ENCODE assay signal across 8 cellular contexts in the genomic region with DNA sequence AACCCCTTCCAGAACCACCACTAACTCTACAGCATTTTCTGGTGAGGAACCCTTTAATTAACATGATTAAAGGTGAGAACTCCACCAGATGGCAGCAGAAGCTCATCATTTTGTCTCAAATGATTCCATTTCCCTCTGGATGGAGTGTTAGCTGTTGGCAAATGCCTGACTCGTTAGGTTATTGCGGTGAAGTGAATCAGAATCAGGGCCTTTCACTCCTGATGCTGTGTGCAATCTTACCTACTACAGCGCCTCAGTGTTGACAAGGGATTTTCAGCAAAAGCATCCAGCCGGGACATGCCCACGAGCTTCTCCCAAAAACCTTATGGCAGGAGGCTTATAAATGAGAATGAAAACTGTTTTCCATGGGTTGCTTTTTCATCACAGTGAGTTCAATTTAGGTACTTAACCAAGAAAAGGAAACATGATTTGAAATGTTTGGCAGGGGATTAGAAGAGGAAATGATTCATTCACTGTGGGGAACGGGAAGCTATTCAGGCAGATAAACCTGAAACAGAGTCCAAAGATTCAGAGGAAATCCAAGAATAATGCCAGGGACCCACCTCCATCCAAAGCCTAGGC. TPM values are rescaled to one million over a fixed set of nuclear protein-coding genes. Genes with fewer than 3 reads are reported as not detected.
DNase-seq lines count a peak whose midpoint lies in the region; ATAC-seq, FAIRE-seq and TF ChIP-seq lines count a peak whose summit lies in the region.

No MANE protein-coding gene starts in this region.

- TF ChIP-seq CTCF in endodermal cell (conservative IDR thresholded peaks at IDR 0.05), result peak; percentile 80

- DNase-seq in CD1c-positive myeloid dendritic cell (ENCODE audit: extremely low spot score) (peak; percentile 74), H54 (ENCODE audit: insufficient read length, low spot score) (peak; percentile 49), NCI-H345 (lab: John Stamatoyannopoulos, UW) (peak; percentile 60), endodermal cell (peak; percentile 74), memory B cell (ENCODE audit: low spot score in 2 of 2) (peak; percentile 20 to 28)
- DNase-seq in activated CD4-positive, alpha-beta T cell treated with anti-CD3 and anti-CD28 coated beads for 4 hours, result peak; percentile 34 to 60
- peak in 4 of 6 experiments; percentile 5 to 50 (median 26) for DNase-seq in stimulated activated naive CD4-positive, alpha-beta T cell (lab: John Stamatoyannopoulos, UW)

- WGBS in endodermal cell (ENCODE audit: insufficient coverage in 1 of 2, insufficient read length in 1 of 2), 2 experiments, result 46 to 48% methylated on average over 4 to 6 of the region's 6 CpGs

- H3K9me3 Mint-ChIP-seq in endodermal cell (peaks cover 24% of the 10 kb centered on the region), memory B cell (no peaks in the 10 kb centered on the region)

- H3K36me3 ChIP-seq in endodermal cell (ENCODE audit: control insufficient read depth, insufficient read depth, low read length), result no peaks in the 10 kb centered on the region

- H3K4me3 Mint-ChIP-seq in endodermal cell (no peak overlapping the region), memory B cell (no peak overlapping the region)

- no peaks in the 10 kb centered on the region for H3K4me1 ChIP-seq in endodermal cell (ENCODE audit: control insufficient read depth, insufficient read depth, low read length)

- TF ChIP-seq POLR2A in H54 (IDR thresholded peaks at IDR 0.05; ENCODE audit: low read depth, low read length), result no peak

- no peak overlapping the region for H3K27ac Mint-ChIP-seq in endodermal cell
- H3K27ac Mint-ChIP-seq in memory B cell, result no peak overlapping the region

- H3K4me3 ChIP-seq in endodermal cell (ENCODE audit: low read length), result no peak overlapping the region

- peak; percentile 97 for FAIRE-seq in H54 (lab: Jason Lieb, UNC)

- H3K9ac ChIP-seq in endodermal cell (ENCODE audit: extremely low read depth, low read length, poor library complexity, severe bottlenecking), result no peak overlapping the region

- H3K36me3 Mint-ChIP-seq in endodermal cell (ENCODE audit: low read depth) (no peaks in the 10 kb centered on the region), memory B cell (no peaks in the 10 kb centered on the region)

- H3K27me3 ChIP-seq in endodermal cell (ENCODE audit: control insufficient read depth, insufficient read depth, low read length, poor library complexity, severe bottlenecking), result peaks cover 16% of the 10 kb centered on the region

- H3K27me3 Mint-ChIP-seq in endodermal cell (ENCODE audit: insufficient read depth), result peaks cover 28% of the 10 kb centered on the region
- peaks cover 3% of the 10 kb centered on the region for H3K27me3 Mint-ChIP-seq in memory B cell

- H3K4me1 Mint-ChIP-seq in endodermal cell (no peaks in the 10 kb centered on the region), memory B cell (no peaks in the 10 kb centered on the region)

- no peak overlapping the region for H3K27ac ChIP-seq in endodermal cell (ENCODE audit: low read depth, low read length)

- peak; percentile 44 for ATAC-seq in memory B cell (ENCODE audit: low read depth)
- no peak for ATAC-seq in HG03354 (IDR thresholded peaks at IDR 0.05; ENCODE audit: poor library complexity, severe bottlenecking, unreplicated experiment)

- peaks cover 17% of the 10 kb centered on the region for H3K9me3 ChIP-seq in endodermal cell (ENCODE audit: control insufficient read depth, low read length)

RNA-seq across cellular contexts. Expression of gene CAST, which starts 48.0 kb away (rescaled TPM):
- 10 to 100 TPM; 33.5 to 36.2 TPM for total RNA-seq in endodermal cell
- polyA plus RNA-seq in endodermal cell (2013, experiment 1 of 2), result 35.6 TPM
- polyA plus RNA-seq in endodermal cell (2013, experiment 2 of 2), result 35.5 TPM

Comparison
In these comparisons a context has a peak if more than half of its experiments do, and no peak if none do; other contexts are left out.
1. DNase-seq: peak in every context shown above with its lines; median percentile 74 in CD1c-positive myeloid dendritic cell; 74 in endodermal cell; 60 in NCI-H345; 49 in H54; 47 in activated CD4-positive, alpha-beta T cell treated with anti-CD3 and anti-CD28 coated beads for 4 hours; 26 in stimulated activated naive CD4-positive, alpha-beta T cell; 24 in memory B cell.